In genomic region chr4:109846395-109847098, GRCh38 we compare ENCODE assay signal across 18 cellular contexts. TPM values are rescaled to one million over a fixed set of nuclear protein-coding genes. Genes with fewer than 3 reads are reported as not detected.
"Had no signal": no experiment of that assay in that cellular context is flagged by ENCODE, and none has a peak within 500 bp of the region (broad histone marks: within the 10 kb centered on the region; RNA-seq: fewer than 3 reads in every experiment).

No MANE protein-coding gene starts in this region.

- ATAC-seq: left ventricle myocardium superior, natural killer cell had no signal

- H3K36me3 ChIP-seq: ascending aorta, breast epithelium, esophagus squamous epithelium, uterus had no signal

- H3K4me1 ChIP-seq: ascending aorta, breast epithelium, esophagus squamous epithelium, parathyroid adenoma, tibial artery, uterus had no signal

- DNase-seq: activated CD4-positive, alpha-beta T cell treated with anti-CD3 and anti-CD28 coated beads, Interleukin-2, amount 50 U/mL, for 4 hours; activated gamma-delta T cell; cortex of kidney; esophagus squamous epithelium; kidney; left ventricle myocardium superior; natural killer cell; stimulated activated CD4-positive, alpha-beta T cell treated with anti-CD3 and anti-CD28 coated beads, Interleukin-2, amount 100 ng/mL, for 24 hours; stimulated activated naive CD4-positive, alpha-beta T cell treated with Interleukin-2 at 50 U/mL for 16 hours; substantia nigra; tibial artery; uterus had no signal

- H3K27ac ChIP-seq: ascending aorta, breast epithelium, esophagus squamous epithelium, parathyroid adenoma, tibial artery, uterus, VCaP had no signal

- H3K9ac ChIP-seq: parathyroid adenoma had no signal

- H3K27me3 ChIP-seq: ascending aorta, breast epithelium, esophagus squamous epithelium, tibial artery, uterus had no signal

- H3K79me2 ChIP-seq: parathyroid adenoma had no signal

- H2AFZ ChIP-seq: parathyroid adenoma had no signal

- H3K4me3 ChIP-seq: ascending aorta, breast epithelium, esophagus squamous epithelium, tibial artery, uterus had no signal

- FAIRE-seq: kidney had no signal

- H3K9me3 ChIP-seq: ascending aorta, breast epithelium, esophagus squamous epithelium, tibial artery, uterus had no signal

RNA-seq across cellular contexts. Expression of gene LRIT3, which starts 1.4 kb away (rescaled TPM):
- total RNA-seq: ascending aorta, fibroblast of villous mesenchyme, left ventricle myocardium superior had no signal

RNA-seq across cellular contexts. Expression of gene RRH, which starts 18.8 kb away (rescaled TPM):
- total RNA-seq: ascending aorta, fibroblast of villous mesenchyme, glomerular endothelial cell, left ventricle myocardium superior had no signal

RNA-seq across cellular contexts. Expression of gene GAR1, which starts 31.0 kb away (rescaled TPM):
- total RNA-seq: ascending aorta had no signal

RNA-seq across cellular contexts. Expression of gene CFI, which starts 44.7 kb away (rescaled TPM):
- total RNA-seq: natural killer cell had no signal
